ENCODE assay signal across 1 cellular context in the genomic region with DNA sequence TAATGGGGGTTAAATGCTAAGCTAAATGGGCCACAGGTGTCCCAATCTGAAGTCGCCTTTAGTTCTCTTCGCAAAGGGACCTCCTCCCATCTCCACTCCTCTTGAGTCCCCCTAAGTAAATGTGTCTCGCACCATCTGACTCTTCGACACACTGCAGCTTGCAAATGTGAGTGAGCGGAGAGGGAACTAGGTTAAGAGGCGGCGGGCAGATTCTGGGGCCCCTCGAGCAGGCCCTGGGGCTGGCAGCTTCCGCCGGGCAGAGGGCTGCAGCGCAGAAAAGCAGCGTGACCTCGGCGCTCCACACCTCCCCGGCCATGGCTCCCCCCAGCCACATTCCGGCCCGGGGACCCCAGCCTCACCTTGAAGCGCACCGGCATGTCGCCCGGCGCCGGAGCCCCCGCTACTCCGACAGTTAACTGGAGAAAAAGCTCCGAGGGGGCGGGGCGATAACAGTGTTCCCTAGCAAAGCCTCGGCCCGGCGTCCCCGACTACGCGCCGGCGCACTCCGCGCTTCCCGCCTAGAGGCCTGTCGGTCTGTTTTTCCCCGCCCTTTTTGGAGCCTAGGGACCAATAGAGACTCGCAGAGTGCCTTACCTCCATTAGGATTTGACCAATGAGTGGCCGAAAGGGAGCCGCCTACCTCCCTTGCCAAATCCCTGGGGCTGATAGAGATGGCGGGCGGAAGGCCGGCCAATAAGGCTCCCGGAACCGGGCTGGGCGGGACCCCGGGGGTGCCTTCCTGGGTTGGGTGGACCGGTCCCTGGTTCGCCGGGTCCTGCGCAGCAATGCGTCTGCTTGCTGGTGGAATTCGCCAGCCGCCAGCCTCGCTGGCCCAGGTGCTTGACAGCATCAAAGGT.
A peak's percentile ranks its signal among the peaks of the same experiment; 100 is the strongest.
TF ChIP-seq lines count a peak whose summit lies in the region.

A gene with protein sequence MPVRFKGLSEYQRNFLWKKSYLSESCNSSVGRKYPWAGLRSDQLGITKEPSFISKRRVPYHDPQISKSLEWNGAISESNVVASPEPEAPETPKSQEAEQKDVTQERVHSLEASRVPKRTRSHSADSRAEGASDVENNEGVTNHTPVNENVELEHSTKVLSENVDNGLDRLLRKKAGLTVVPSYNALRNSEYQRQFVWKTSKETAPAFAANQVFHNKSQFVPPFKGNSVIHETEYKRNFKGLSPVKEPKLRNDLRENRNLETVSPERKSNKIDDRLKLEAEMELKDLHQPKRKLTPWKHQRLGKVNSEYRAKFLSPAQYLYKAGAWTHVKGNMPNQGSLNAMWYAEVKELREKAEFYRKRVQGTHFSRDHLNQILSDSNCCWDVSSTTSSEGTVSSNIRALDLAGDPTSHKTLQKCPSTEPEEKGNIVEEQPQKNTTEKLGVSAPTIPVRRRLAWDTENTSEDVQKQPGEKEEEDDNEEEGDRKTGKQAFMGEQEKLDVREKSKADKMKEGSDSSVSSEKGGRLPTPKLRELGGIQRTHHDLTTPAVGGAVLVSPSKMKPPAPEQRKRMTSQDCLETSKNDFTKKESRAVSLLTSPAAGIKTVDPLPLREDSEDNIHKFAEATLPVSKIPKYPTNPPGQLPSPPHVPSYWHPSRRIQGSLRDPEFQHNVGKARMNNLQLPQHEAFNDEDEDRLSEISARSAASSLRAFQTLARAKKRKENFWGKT (minus strand): TSS at position 494 of the 857 bp plus-strand sequence. CDS start 117 bp downstream, at position 377.

TF ChIP-seq in H1, 55 proteins besides CTCF, POLR2A, EP300 and RAD21:
- TF ChIP-seq CEBPB (IDR thresholded peaks at IDR 0.05; ENCODE audit: low read depth, low read length) (0 out of 2 replicates have a peak, but pooled peaks have one; percentile 10), SIN3A (conservative IDR thresholded peaks at IDR 0.05 in 1 of 2, IDR thresholded peaks at IDR 0.05 in 1 of 2; ENCODE audit: low read depth in 1 of 2, low read length in 2 of 2) (0 out of 4 replicates have a peak, but pooled peaks of 1 of the 2 experiments have one; percentile 44), RFX5 (IDR thresholded peaks at IDR 0.05; ENCODE audit: borderline replicate concordance, low read depth, low read length) (no peak), CHD2 (IDR thresholded peaks at IDR 0.05; ENCODE audit: low read length) (peak; percentile 75; the same call in 1 of the 2 replicates), NRF1 (IDR thresholded peaks at IDR 0.05; ENCODE audit: low read depth, low read length) (peak; percentile 32; the same call in 1 of the 2 replicates), TAF7 (optimal IDR thresholded peaks at IDR 0.05; ENCODE audit: borderline replicate concordance, low read depth, low read length) (no peak), YY1 (IDR thresholded peaks at IDR 0.05; ENCODE audit: low read depth, low read length) (0 out of 2 replicates have a peak, but pooled peaks have one; percentile 45), EZH2 (IDR thresholded peaks at IDR 0.05; ENCODE audit: low read depth, low read length, severe bottlenecking) (no peak), SIRT6 (IDR thresholded peaks at IDR 0.05; ENCODE audit: low read length) (no peak), TEAD4 (IDR thresholded peaks at IDR 0.05; ENCODE audit: low read depth, low read length) (peak; percentile 72), FOSL1 (IDR thresholded peaks at IDR 0.05; ENCODE audit: insufficient read depth, low read depth, low read length) (no peak), CBX5 (IDR thresholded peaks at IDR 0.05; ENCODE audit: low read depth, low read length) (no peak), PHF8 (conservative IDR thresholded peaks at IDR 0.05; ENCODE audit: low read depth, low read length) (peak; percentile 50), SP1 (IDR thresholded peaks at IDR 0.05; ENCODE audit: low read depth, low read length) (peak; percentile 92), TBP (IDR thresholded peaks at IDR 0.05; ENCODE audit: low read depth, low read length) (no peak; the same call in 1 of the 2 replicates), ASH2L (IDR thresholded peaks at IDR 0.05; ENCODE audit: low read length) (peak; percentile 82), SP4 (IDR thresholded peaks at IDR 0.05; ENCODE audit: low read length) (no peak), RBBP5 (IDR thresholded peaks at IDR 0.05; ENCODE audit: borderline replicate concordance, low read depth, low read length) (no peak), SP2 (IDR thresholded peaks at IDR 0.05; ENCODE audit: low read length) (peak; percentile 55), JUND (IDR thresholded peaks at IDR 0.05; ENCODE audit: low read length) (no peak), SAP30 (IDR thresholded peaks at IDR 0.05; ENCODE audit: insufficient read depth, insufficient replicate concordance, low read length) (peak; percentile 43), RNF2 (IDR thresholded peaks at IDR 0.05; ENCODE audit: borderline replicate concordance, low read depth, low read length, missing control alignments, poor library complexity, severe bottlenecking) (no peak), KDM5A (IDR thresholded peaks at IDR 0.05; ENCODE audit: low read length) (no peak), TAF1 (IDR thresholded peaks at IDR 0.05; ENCODE audit: low read depth, low read length) (peak; percentile 41; the same call in 1 of the 2 replicates), BRCA1 (IDR thresholded peaks at IDR 0.05; ENCODE audit: low read depth, low read length) (no peak), JUN (IDR thresholded peaks at IDR 0.05; ENCODE audit: low read depth, low read length) (no peak), CREB1 (IDR thresholded peaks at IDR 0.05) (peak; percentile 52; the same call in 1 of the 2 replicates), POU5F1 (IDR thresholded peaks at IDR 0.05; ENCODE audit: low read depth, low read length) (no peak), KDM4A (IDR thresholded peaks at IDR 0.05; ENCODE audit: low read depth, low read length, severe bottlenecking) (peak; percentile 76), POLR2AphosphoS5 (IDR thresholded peaks at IDR 0.05; ENCODE audit: low read depth, low read length) (no peak)
- TF ChIP-seq, protein P1, sequence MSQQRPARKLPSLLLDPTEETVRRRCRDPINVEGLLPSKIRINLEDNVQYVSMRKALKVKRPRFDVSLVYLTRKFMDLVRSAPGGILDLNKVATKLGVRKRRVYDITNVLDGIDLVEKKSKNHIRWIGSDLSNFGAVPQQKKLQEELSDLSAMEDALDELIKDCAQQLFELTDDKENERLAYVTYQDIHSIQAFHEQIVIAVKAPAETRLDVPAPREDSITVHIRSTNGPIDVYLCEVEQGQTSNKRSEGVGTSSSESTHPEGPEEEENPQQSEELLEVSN (IDR thresholded peaks at IDR 0.05): peak; percentile 91
- TF ChIP-seq, protein P2, sequence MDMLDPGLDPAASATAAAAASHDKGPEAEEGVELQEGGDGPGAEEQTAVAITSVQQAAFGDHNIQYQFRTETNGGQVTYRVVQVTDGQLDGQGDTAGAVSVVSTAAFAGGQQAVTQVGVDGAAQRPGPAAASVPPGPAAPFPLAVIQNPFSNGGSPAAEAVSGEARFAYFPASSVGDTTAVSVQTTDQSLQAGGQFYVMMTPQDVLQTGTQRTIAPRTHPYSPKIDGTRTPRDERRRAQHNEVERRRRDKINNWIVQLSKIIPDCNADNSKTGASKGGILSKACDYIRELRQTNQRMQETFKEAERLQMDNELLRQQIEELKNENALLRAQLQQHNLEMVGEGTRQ (IDR thresholded peaks at IDR 0.05; ENCODE audit: low read length): no peak
- TF ChIP-seq, protein P3, sequence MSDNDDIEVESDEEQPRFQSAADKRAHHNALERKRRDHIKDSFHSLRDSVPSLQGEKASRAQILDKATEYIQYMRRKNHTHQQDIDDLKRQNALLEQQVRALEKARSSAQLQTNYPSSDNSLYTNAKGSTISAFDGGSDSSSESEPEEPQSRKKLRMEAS (IDR thresholded peaks at IDR 0.05): peak; percentile 35; the same call in 1 of the 2 replicates
